In genomic region chr6:57256541-57256940, GRCh38 we compare ENCODE assay signal across 1 cellular context.
TF ChIP-seq lines count a peak whose summit lies in the region.

No MANE protein-coding gene starts in this region.

TF ChIP-seq in H1, 55 proteins besides CTCF, POLR2A, EP300 and RAD21:
- no peak for TF ChIP-seq NRF1 (IDR thresholded peaks at IDR 0.05; ENCODE audit: low read depth, low read length)
- TF ChIP-seq KDM1A (IDR thresholded peaks at IDR 0.05; ENCODE audit: borderline replicate concordance, low read length) = no peak
- TF ChIP-seq TAF7 (optimal IDR thresholded peaks at IDR 0.05; ENCODE audit: borderline replicate concordance, low read depth, low read length) = no peak
- TF ChIP-seq KDM5A (IDR thresholded peaks at IDR 0.05; ENCODE audit: low read length) = no peak
- TF ChIP-seq SP4 (IDR thresholded peaks at IDR 0.05; ENCODE audit: low read length) = no peak
- no peak for TF ChIP-seq BACH1 (IDR thresholded peaks at IDR 0.05; ENCODE audit: low read length)
- TF ChIP-seq MAX (IDR thresholded peaks at IDR 0.05) = no peak
- no peak for TF ChIP-seq CTBP2 (IDR thresholded peaks at IDR 0.05; ENCODE audit: borderline replicate concordance, insufficient read depth, insufficient read length, low read length)
